ENCODE assay signal across 19 cellular contexts in genomic region chr14:93665169-93665568, GRCh38.
DNase-seq lines count a peak whose midpoint lies in the region; FAIRE-seq lines count a peak whose summit lies in the region.
"Had no signal": no experiment of that assay in that cellular context is flagged by ENCODE, and none has a peak within 500 bp of the region (broad histone marks: within the 10 kb centered on the region; RNA-seq: fewer than 3 reads in every experiment).

No MANE protein-coding gene starts in this region.

- peak overlapping the region; percentile 41 for H3K4me3 ChIP-seq in adipocyte (ENCODE audit: low read length)
- H3K4me3 ChIP-seq: GM23248 had no signal

- no peaks in the 10 kb centered on the region for H3K4me1 ChIP-seq in adipocyte (ENCODE audit: control insufficient read depth, insufficient read depth, low read length)
- H3K4me1 ChIP-seq: Caco-2 had no signal

- DNase-seq in adipocyte (ENCODE audit: low read depth) (no peak), frontal cortex (ENCODE audit: low spot score in 2 of 2) (no peak), NCI-H2029 (lab: John Stamatoyannopoulos, UW) (no peak), T-helper 9 cell (no peak), T-helper 1 cell (no peak), glomerular visceral epithelial cell (ENCODE audit: extremely low spot score) (no peak)
- DNase-seq: AML-193; Caco-2; CD4-positive, alpha-beta T cell; GDM1; GM23248; HCEC 1CT; HFFc6 had no signal

- peak; percentile 95 for FAIRE-seq in A204.1 (lab: Jason Lieb, UNC)
- peak; percentile 93 for FAIRE-seq in G401.6 (lab: Jason Lieb, UNC)
- FAIRE-seq in frontal cortex (lab: Jason Lieb, UNC): peak; percentile 98
- FAIRE-seq: D721Med, GM12892, GM19239, H54 had no signal

- no peak overlapping the region for H3K9ac ChIP-seq in adipocyte (ENCODE audit: low read length)
- H3K9ac ChIP-seq: GM23248 had no signal

- peaks cover 64% of the 10 kb centered on the region for H3K9me3 ChIP-seq in adipocyte (ENCODE audit: control insufficient read depth, low read length)

- H3K27me3 ChIP-seq in adipocyte (replicated peaks; ENCODE audit: control insufficient read depth, insufficient read depth, low read length): no peaks in the 10 kb centered on the region

- no peaks in the 10 kb centered on the region for H3K36me3 ChIP-seq in adipocyte (ENCODE audit: control insufficient read depth, insufficient read depth, low read length, severe bottlenecking)
